ENCODE assay signal across 9 cellular contexts in genomic region chr3:123383101-123384053, GRCh38.
DNase-seq lines count a peak whose midpoint lies in the region; ATAC-seq and TF ChIP-seq lines count a peak whose summit lies in the region.
"Had no signal": no experiment of that assay in that cellular context is flagged by ENCODE, and none has a peak within 500 bp of the region (broad histone marks: within the 10 kb centered on the region; RNA-seq: fewer than 3 reads in every experiment).

No MANE protein-coding gene starts in this region.

- H3K4me3 ChIP-seq in coronary artery (peak overlapping the region; percentile 48), aorta (ENCODE audit: low read length in 2 of 2) (no peak overlapping the region)

- no peak for TF ChIP-seq CTCF in coronary artery (IDR thresholded peaks at IDR 0.05)

- H3K4me1 ChIP-seq in aorta (ENCODE audit: control insufficient read depth in 1 of 2, insufficient read depth in 2 of 2, low read length in 2 of 2), result no peaks in the 10 kb centered on the region

- WGBS in aorta, 2 donors, result 41 to 42% methylated on average over 26 of the region's 26 CpGs

- H3K27me3 ChIP-seq in aorta (ENCODE audit: control insufficient read depth in 1 of 2, insufficient read depth in 2 of 2, low read length in 1 of 2), result no peaks in the 10 kb centered on the region

- no peaks in the 10 kb centered on the region for H3K9me3 ChIP-seq in aorta (ENCODE audit: control insufficient read depth, low read length)

- intact Hi-C loops in aorta (cut with DNase I), result no loop called here
- intact Hi-C loops in sciatic nerve (cut with DNase I), result no loop called here

- H3K27ac ChIP-seq in coronary artery (peak overlapping the region; percentile 84 to 94), aorta (ENCODE audit: low read depth in 1 of 2, low read length in 2 of 2) (peak overlapping the region; percentile 56 to 85)

- DNase-seq in M059J (ENCODE audit: low read depth), result peak; percentile 28
- DNase-seq in coronary artery (ENCODE audit: low spot score), result peak; percentile 86
- peak; percentile 58 for DNase-seq in kidney tubule cell (ENCODE audit: low spot score)
- no peak for DNase-seq in aorta
- DNase-seq in NAMALWA (ENCODE audit: low spot score), result no peak
- DNase-seq in sciatic nerve (ENCODE audit: low spot score), result no peak
- DNase-seq: activated CD8-positive, alpha-beta memory T cell treated with anti-CD3 and anti-CD28 coated beads, Interleukin-2, amount 50 U/mL, for 48 hours; DND-41 had no signal

- no peaks in the 10 kb centered on the region for H3K36me3 ChIP-seq in aorta (ENCODE audit: control insufficient read depth in 1 of 2, insufficient read depth in 2 of 2, low read length in 1 of 2)

- ATAC-seq in aorta (ENCODE audit: low FRiP score), result no peak
- no peak for ATAC-seq in GM21447 (IDR thresholded peaks at IDR 0.05; ENCODE audit: unreplicated experiment)
- no peak for ATAC-seq in sciatic nerve

Comparison
In these comparisons a context has a peak if more than half of its experiments do, and no peak if none do; other contexts are left out.
1. DNase-seq: peak in M059J (single experiment), coronary artery (single experiment) and kidney tubule cell (single experiment); none in aorta (0 of 2), NAMALWA (single experiment) and sciatic nerve (single experiment).